Comparison of ENCODE assay signal across 13 cellular contexts in the genomic region with DNA sequence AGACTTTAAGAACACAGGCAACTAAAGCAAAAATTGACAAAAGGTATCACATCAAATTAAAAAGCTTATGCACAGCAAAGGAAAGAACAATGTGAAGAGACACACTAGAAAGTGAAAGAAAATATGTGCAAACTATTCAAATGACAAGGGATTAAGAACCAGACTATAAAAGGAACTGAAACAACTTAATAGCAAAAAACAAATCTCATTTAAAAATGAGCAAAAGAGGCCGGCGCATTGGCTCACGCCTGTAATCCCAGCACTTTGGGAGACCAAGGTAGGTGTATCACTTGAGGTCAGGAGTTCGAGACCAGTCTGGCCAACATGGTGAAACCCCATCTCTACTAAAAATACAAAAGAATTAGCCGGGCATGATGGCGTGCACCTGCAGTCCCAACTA. TPM values are rescaled to one million over a fixed set of nuclear protein-coding genes. Genes with fewer than 3 reads are reported as not detected.
DNase-seq lines count a peak whose midpoint lies in the region; ATAC-seq and TF ChIP-seq lines count a peak whose summit lies in the region.
"Had no signal": no experiment of that assay in that cellular context is flagged by ENCODE, and none has a peak within 500 bp of the region (broad histone marks: within the 10 kb centered on the region; RNA-seq: fewer than 3 reads in every experiment).

No MANE protein-coding gene starts in this region.

- no peak overlapping the region for H2BK12ac ChIP-seq in trophoblast cell (ENCODE audit: low read length)

- H3K27ac ChIP-seq in spleen = peak overlapping the region in 5 of 8 donors; percentile 23 to 67 (median 57)
- no peak overlapping the region for H3K27ac ChIP-seq in trophoblast cell (ENCODE audit: low read depth, low read length)
- H3K27ac ChIP-seq in lower lobe of right lung = no peak overlapping the region
- H3K27ac ChIP-seq: brain microvascular endothelial cell had no signal

- TF ChIP-seq CTCF in spleen (IDR thresholded peaks at IDR 0.05 in 8 of 11, conservative IDR thresholded peaks at IDR 0.05 in 3 of 11) = no peak
- TF ChIP-seq CTCF in lower lobe of right lung (IDR thresholded peaks at IDR 0.05) = no peak

- no peak overlapping the region for H4K12ac ChIP-seq in trophoblast cell (ENCODE audit: low read depth, low read length)

- peak; percentile 93 for ATAC-seq in GM19035 (IDR thresholded peaks at IDR 0.05; ENCODE audit: unreplicated experiment)
- ATAC-seq in GM21786 (IDR thresholded peaks at IDR 0.05; ENCODE audit: unreplicated experiment) = peak; percentile 98
- peak; percentile 85 for ATAC-seq in HG03196 (IDR thresholded peaks at IDR 0.05; ENCODE audit: unreplicated experiment)
- no peak for ATAC-seq in lower lobe of right lung

- H3K27me3 ChIP-seq in spleen (replicated peaks in 1 of 7) (no peaks in the 10 kb centered on the region), trophoblast cell (ENCODE audit: insufficient read depth, low read length) (no peaks in the 10 kb centered on the region), lower lobe of right lung (ENCODE audit: low read depth) (no peaks in the 10 kb centered on the region)
- H3K27me3 ChIP-seq: brain microvascular endothelial cell had no signal

- H4K91ac ChIP-seq in trophoblast cell (ENCODE audit: low read depth, low read length) = no peak overlapping the region

- no peaks in the 10 kb centered on the region for H3K79me2 ChIP-seq in trophoblast cell (ENCODE audit: control insufficient read depth, insufficient read depth, low read length, poor library complexity)

- H2AK5ac ChIP-seq in trophoblast cell (ENCODE audit: low read length) = no peak overlapping the region

- H3K14ac ChIP-seq in trophoblast cell (ENCODE audit: low read length) = no peak overlapping the region

- 59 to 82% (median 71%) methylated on average over 6 of the region's 6 CpGs for WGBS in spleen, 5 donors
- WGBS in trophoblast cell (ENCODE audit: extremely low coverage, insufficient coverage, insufficient read length) = no CpG with 5 or more reads among the region's 6 CpGs

- intact Hi-C loops in spleen (cut with DNase I; ENCODE audit: low total_unique reads) = no loop called here
- intact Hi-C loops in lower lobe of right lung (cut with DNase I) = no loop called here

- no peak overlapping the region for H2BK5ac ChIP-seq in trophoblast cell (ENCODE audit: low read depth, low read length, poor library complexity)

- TF ChIP-seq POLR2A in spleen (IDR thresholded peaks at IDR 0.05) = no peak

- H3K18ac ChIP-seq in trophoblast cell (ENCODE audit: low read length) = no peak overlapping the region

- H4K8ac ChIP-seq in trophoblast cell (ENCODE audit: low read depth, low read length) = no peak overlapping the region

- H3K4me1 ChIP-seq in spleen (peaks cover 0 to 20% (median 0%) of the 10 kb centered on the region in 6 donors), trophoblast cell (ENCODE audit: control insufficient read depth in 1 of 2, insufficient read depth in 2 of 2, low read length in 2 of 2) (no peaks in the 10 kb centered on the region), lower lobe of right lung (no peaks in the 10 kb centered on the region)

- no peak overlapping the region for H3K23ac ChIP-seq in trophoblast cell (ENCODE audit: low read length)

- H3K9me3 ChIP-seq in spleen = peaks cover 0 to 19% (median 9%) of the 10 kb centered on the region in 8 donors
- H3K9me3 ChIP-seq in trophoblast cell (ENCODE audit: insufficient read depth, low read depth, low read length) = no peaks in the 10 kb centered on the region
- peaks cover 4% of the 10 kb centered on the region for H3K9me3 ChIP-seq in lower lobe of right lung

- no peak overlapping the region for H2BK120ac ChIP-seq in trophoblast cell (ENCODE audit: insufficient read depth, low read length, poor library complexity)

- no peak overlapping the region for H2AFZ ChIP-seq in trophoblast cell (ENCODE audit: insufficient read depth, low read length, poor library complexity)

- no peak overlapping the region for H3K9ac ChIP-seq in trophoblast cell (ENCODE audit: low read length)

- no peak overlapping the region for H3K4ac ChIP-seq in trophoblast cell (ENCODE audit: low read depth, low read length)

- H3K4me3 ChIP-seq in spleen (no peak overlapping the region), trophoblast cell (ENCODE audit: low read depth, low read length) (no peak overlapping the region), lower lobe of right lung (no peak overlapping the region)

- no peak for DNase-seq in spleen
- DNase-seq in DMS79 treated with DMSO at 0.1 percent for 48 hours (lab: John Stamatoyannopoulos, UW) = no peak
- DNase-seq in trophoblast cell = no peak
- no peak for DNase-seq in lower lobe of right lung
- DNase-seq: brain microvascular endothelial cell, DMS79, HCEC 1CT, kidney, NCI-H1092 treated with DMSO at 0.1 percent for 48 hours, T-helper 2 cell had no signal

- no peak overlapping the region for H3K4me2 ChIP-seq in trophoblast cell (ENCODE audit: low read length)

- peaks cover 0 to 59% (median 10%) of the 10 kb centered on the region in 6 donors for H3K36me3 ChIP-seq in spleen
- H3K36me3 ChIP-seq in trophoblast cell (ENCODE audit: control insufficient read depth in 1 of 2, insufficient read depth in 2 of 2, low read length in 2 of 2) = peaks cover 2 to 5% of the 10 kb centered on the region in 2 experiments
- peaks cover 29% of the 10 kb centered on the region for H3K36me3 ChIP-seq in lower lobe of right lung

- H3K79me1 ChIP-seq in trophoblast cell (ENCODE audit: low read length) = no peaks in the 10 kb centered on the region

RNA-seq across cellular contexts. Expression of gene NGLY1, which starts 14.4 kb away (rescaled TPM):
- total RNA-seq in spleen (10 to 100 TPM; 49.7 to 68.1 (median 60.7) TPM), lower lobe of right lung (34.1 TPM)
- 10 to 100 TPM; 40.8 to 77.3 (median 47.2) TPM for polyA plus RNA-seq in spleen
- 11.6 and 12.0 TPM in 2 replicates for polyA plus RNA-seq in trophoblast cell (2013)

RNA-seq across cellular contexts. Expression of gene OXSM, which starts 21.0 kb away (rescaled TPM):
- 10 to 100 TPM in 3 of 7 donors, 1 to 10 TPM in 4; 6.9 to 13.2 (median 9.4) TPM for total RNA-seq in spleen
- 10 to 100 TPM; 12.9 to 18.7 (median 13.4) TPM for polyA plus RNA-seq in spleen
- 3.3 and 3.6 TPM in 2 replicates for polyA plus RNA-seq in trophoblast cell (2013)
- total RNA-seq in lower lobe of right lung = 7.8 TPM

Comparison
In these comparisons a context has a peak if more than half of its experiments do, and no peak if none do; other contexts are left out.
1. ATAC-seq: peak in GM19035 (single experiment), GM21786 (single experiment) and HG03196 (single experiment); none in lower lobe of right lung (0 of 2).
2. H3K27ac ChIP-seq: peak in spleen (5 of 8); none in trophoblast cell (single experiment) and lower lobe of right lung (single experiment).